1 cellular context compared by ENCODE assay signal in the genomic region with DNA sequence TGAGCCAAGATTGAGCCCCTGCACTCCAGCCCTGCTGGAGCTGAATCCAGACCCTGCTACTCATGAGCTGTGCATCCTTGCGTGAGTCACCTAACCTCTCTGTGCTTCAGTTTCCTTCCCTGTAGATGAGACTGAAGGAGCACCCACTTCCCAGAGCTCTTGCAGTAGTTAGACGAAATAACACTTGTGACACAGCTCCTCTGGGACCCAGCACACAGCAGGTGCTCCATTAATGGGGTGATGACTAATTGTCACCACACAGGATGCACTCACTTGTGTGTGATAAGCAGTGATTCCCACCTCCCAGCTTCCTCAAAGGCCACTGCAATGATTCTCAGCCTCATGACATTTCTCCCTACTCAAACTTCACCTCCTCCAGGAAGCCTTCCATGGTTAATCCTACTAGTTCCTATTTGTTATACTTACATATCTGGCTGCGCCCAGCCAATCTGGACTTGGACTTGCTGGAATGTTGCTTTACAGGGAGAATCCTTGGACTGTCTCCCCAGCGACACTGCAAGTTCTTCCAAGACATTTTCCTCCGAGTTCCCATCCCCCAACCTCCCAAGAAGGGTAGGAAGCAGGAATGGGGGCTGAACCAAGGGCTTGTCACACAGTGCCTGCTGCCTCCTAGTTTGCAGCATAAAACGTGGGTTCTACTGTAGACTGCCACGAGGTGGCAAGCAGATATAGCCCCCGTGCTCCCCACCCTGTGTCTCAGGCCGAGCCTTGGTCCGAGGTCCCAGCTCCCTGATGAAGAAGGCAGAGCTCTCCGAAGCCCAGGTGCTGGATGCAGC.
TF ChIP-seq lines count a peak whose summit lies in the region.

No MANE protein-coding gene starts in this region.

TF ChIP-seq in H1, 55 proteins besides CTCF, POLR2A, EP300 and RAD21:
- no peak for TF ChIP-seq TAF1 (IDR thresholded peaks at IDR 0.05; ENCODE audit: low read depth, low read length)
- TF ChIP-seq BCL11A (IDR thresholded peaks at IDR 0.05; ENCODE audit: low read depth in 2 of 2, low read length in 2 of 2) = no peak
- TF ChIP-seq NRF1 (IDR thresholded peaks at IDR 0.05; ENCODE audit: low read depth, low read length) = no peak
- TF ChIP-seq BACH1 (IDR thresholded peaks at IDR 0.05; ENCODE audit: low read length) = no peak
- no peak for TF ChIP-seq CTBP2 (IDR thresholded peaks at IDR 0.05; ENCODE audit: borderline replicate concordance, insufficient read depth, insufficient read length, low read length)
- TF ChIP-seq MAX (IDR thresholded peaks at IDR 0.05) = no peak
- TF ChIP-seq EGR1 (IDR thresholded peaks at IDR 0.05; ENCODE audit: borderline replicate concordance, low read depth, low read length) = no peak
- TF ChIP-seq SUZ12 (IDR thresholded peaks at IDR 0.05; ENCODE audit: low read length) = no peak
